8 cellular contexts compared by ENCODE assay signal in the genomic region with DNA sequence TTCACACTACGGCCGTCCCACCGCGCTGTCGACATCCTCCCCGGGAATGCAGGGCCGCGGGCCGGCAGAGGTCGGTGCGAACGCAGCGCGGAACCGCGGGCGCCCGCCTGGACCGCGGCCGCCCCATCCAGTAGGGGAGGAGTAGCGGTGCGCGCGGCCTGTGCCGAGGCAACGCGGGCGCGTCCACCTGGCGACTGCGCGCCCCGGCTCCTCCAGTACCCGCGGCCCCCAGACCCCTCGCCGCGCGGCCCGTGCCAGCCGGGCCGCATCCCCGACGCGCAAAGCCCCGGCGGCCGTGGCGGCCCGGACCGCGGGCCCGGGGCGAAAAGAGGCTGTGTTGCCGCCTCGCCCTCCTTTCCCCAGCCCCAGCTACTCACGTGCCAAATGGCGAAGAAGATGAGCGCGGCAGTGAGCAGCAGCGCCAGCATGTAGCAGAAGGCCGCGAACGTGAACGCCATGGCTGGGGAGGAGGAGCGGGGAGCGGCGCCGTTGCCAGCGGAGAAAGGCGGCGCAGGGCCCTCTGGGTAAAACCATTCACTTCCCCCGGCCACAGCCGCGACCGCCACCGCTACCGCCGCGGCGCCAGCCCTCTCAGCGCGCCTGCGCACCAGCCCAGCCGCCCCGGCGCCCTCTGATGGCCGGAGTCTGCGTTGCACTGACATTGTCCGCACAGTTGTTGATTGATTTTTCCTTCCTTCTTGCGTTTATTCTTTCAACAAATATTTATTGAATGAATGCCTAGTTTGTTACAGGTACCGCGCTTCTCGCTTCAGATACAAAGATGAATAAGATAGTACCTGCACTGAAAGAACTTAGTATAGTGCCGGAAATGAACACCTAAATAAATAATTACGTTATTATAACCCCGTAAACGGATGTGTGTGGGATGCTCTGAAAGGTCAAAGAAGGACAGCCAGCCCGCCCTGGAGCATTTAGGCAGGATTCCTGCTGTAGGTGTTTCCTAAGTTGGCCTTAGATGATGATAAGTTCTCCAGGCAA. TPM values are rescaled to one million over a fixed set of nuclear protein-coding genes. Genes with fewer than 3 reads are reported as not detected.
DNase-seq lines count a peak whose midpoint lies in the region; ATAC-seq and TF ChIP-seq lines count a peak whose summit lies in the region.

CNIH1 (minus strand) TSS at position 505 of the 999 bp plus-strand sequence; CDS start at position 458, 47 bp downstream.

- TF ChIP-seq POLR2A in GM15510 (IDR thresholded peaks at IDR 0.05; ENCODE audit: borderline replicate concordance, extremely low read depth, insufficient read length) (peak; percentile 88), vagina (IDR thresholded peaks at IDR 0.05) (no peak)

- ATAC-seq in HG02885 (IDR thresholded peaks at IDR 0.05; ENCODE audit: poor library complexity, unreplicated experiment) = peak; percentile 93

- H3K27ac ChIP-seq in right atrium auricular region (peak within 1 kb of the TSS; percentile 83 to 85), vagina (peak within 1 kb of the TSS; percentile 85)

- no peaks in the 10 kb centered on the region for H3K27me3 ChIP-seq in right atrium auricular region
- H3K27me3 ChIP-seq in vagina = no peaks in the 10 kb centered on the region

- H3K9me3 Mint-ChIP-seq in T-helper 1 cell treated with Interleukin-12 subunit alpha and Interleukin-12 subunit beta and Interleukin-4 antibody, amounts not matched to agents 30 μg/mL and 1 μg/mL, for 36 hours = no peaks in the 10 kb centered on the region

- H3K4me3 Mint-ChIP-seq in T-helper 1 cell treated with Interleukin-12 subunit alpha and Interleukin-12 subunit beta and Interleukin-4 antibody, amounts not matched to agents 30 μg/mL and 1 μg/mL, for 36 hours = peak within 1 kb of the TSS; percentile 92

- H3K9me3 ChIP-seq in right atrium auricular region = no peaks in the 10 kb centered on the region
- H3K9me3 ChIP-seq in vagina = no peaks in the 10 kb centered on the region

- no peaks in the 10 kb centered on the region for H3K36me3 ChIP-seq in right atrium auricular region
- no peaks in the 10 kb centered on the region for H3K36me3 ChIP-seq in vagina

- H3K27me3 Mint-ChIP-seq in T-helper 1 cell treated with Interleukin-12 subunit alpha and Interleukin-12 subunit beta and Interleukin-4 antibody, amounts not matched to agents 30 μg/mL and 1 μg/mL, for 36 hours (ENCODE audit: low read depth) = peaks cover 3% of the 10 kb centered on the region

- peak; percentile 98 for TF ChIP-seq CTCF in right atrium auricular region (IDR thresholded peaks at IDR 0.05)
- TF ChIP-seq CTCF in vagina (IDR thresholded peaks at IDR 0.05) = peak; percentile 80 to 99 (median 93)

- H3K4me1 ChIP-seq in right atrium auricular region (peaks cover 0 to 26% of the 10 kb centered on the region in 2 donors), vagina (peaks cover 54% of the 10 kb centered on the region)

- H3K36me3 Mint-ChIP-seq in T-helper 1 cell treated with Interleukin-12 subunit alpha and Interleukin-12 subunit beta and Interleukin-4 antibody, amounts not matched to agents 30 μg/mL and 1 μg/mL, for 36 hours (ENCODE audit: low read depth) = peaks cover 10% of the 10 kb centered on the region

- H3K4me3 ChIP-seq in right atrium auricular region (peak within 1 kb of the TSS; percentile 67 to 72), vagina (peak within 1 kb of the TSS; percentile 66 to 96)

- DNase-seq in NCI-H1694 (lab: John Stamatoyannopoulos, UW) (peak; percentile 80), amygdala (lab: John Stamatoyannopoulos, UW) (peak; percentile 22 to 95 (median 82)), right atrium auricular region (ENCODE audit: low spot score) (peak; percentile 84), putamen (ENCODE audit: low spot score) (peak; percentile 90), vagina (ENCODE audit: extremely low spot score in 2 of 2) (no peak)

- intact Hi-C loops in vagina (cut with DNase I) = no loop called here

- H3K27ac Mint-ChIP-seq in T-helper 1 cell treated with Interleukin-12 subunit alpha and Interleukin-12 subunit beta and Interleukin-4 antibody, amounts not matched to agents 30 μg/mL and 1 μg/mL, for 36 hours = peak within 1 kb of the TSS; percentile 89

- H3K4me1 Mint-ChIP-seq in T-helper 1 cell treated with Interleukin-12 subunit alpha and Interleukin-12 subunit beta and Interleukin-4 antibody, amounts not matched to agents 30 μg/mL and 1 μg/mL, for 36 hours (ENCODE audit: low read depth) = peaks cover 35% of the 10 kb centered on the region

RNA-seq across cellular contexts. Expression of gene CNIH1, which starts in this region (rescaled TPM):
- total RNA-seq in right atrium auricular region = 100 to 1,000 TPM; 132 to 134 TPM
- total RNA-seq in vagina = 124 TPM

Comparison
In these comparisons a context has a peak if more than half of its experiments do, and no peak if none do; other contexts are left out.
1. DNase-seq: peak in NCI-H1694 (single experiment), amygdala (56 of 56), right atrium auricular region (single experiment) and putamen (single experiment); none in vagina (0 of 2).